8 cellular contexts compared by ENCODE assay signal in genomic region chr1:39575191-39576015, GRCh38. TPM values are rescaled to one million over a fixed set of nuclear protein-coding genes. Genes with fewer than 3 reads are reported as not detected.
DNase-seq lines count a peak whose midpoint lies in the region; ATAC-seq and TF ChIP-seq lines count a peak whose summit lies in the region.

No MANE protein-coding gene starts in this region.

- CTCF ChIA-PET in PC-9 (lab: Charles Lee): interaction anchor here (0.7 to 1.7 kb wide), 2 partner anchors 30 to 31 kb away, joined by 3 to 7 read pairs; no protein-coding TSS in a partner anchor

- H3K4me3 ChIP-seq in BLaER1 (peak overlapping the region; percentile 99), PC-9 (peak overlapping the region; percentile 76), fibroblast of the aortic adventitia (ENCODE audit: low read depth, low read length) (peak overlapping the region; percentile 84), thymus (ENCODE audit: low read length) (peak overlapping the region; percentile 98)

- H3K27ac Mint-ChIP-seq in nephron progenitor cell: peak overlapping the region; percentile 77

- H3K4me1 ChIP-seq in BLaER1 (peaks cover 30% of the 10 kb centered on the region), PC-9 (replicated peaks; ENCODE audit: insufficient read depth) (peaks cover 26% of the 10 kb centered on the region), thymus (ENCODE audit: control insufficient read depth, insufficient read depth, low read length) (peaks cover 14% of the 10 kb centered on the region)

- ATAC-seq in GM18873 (IDR thresholded peaks at IDR 0.05; ENCODE audit: low FRiP score, unreplicated experiment): no peak

- H3K27me3 ChIP-seq in BLaER1: no peaks in the 10 kb centered on the region
- H3K27me3 ChIP-seq in PC-9 (ENCODE audit: insufficient read depth, low read depth): no peaks in the 10 kb centered on the region
- H3K27me3 ChIP-seq in thymus (ENCODE audit: control insufficient read depth, insufficient read depth): no peaks in the 10 kb centered on the region

- H4K20me1 ChIP-seq in BLaER1 (peaks cover 57% of the 10 kb centered on the region), PC-9 (ENCODE audit: insufficient read depth) (peaks cover 53% of the 10 kb centered on the region)

- no peaks in the 10 kb centered on the region for H3K9me3 ChIP-seq in BLaER1
- H3K9me3 ChIP-seq in PC-9 (ENCODE audit: insufficient read depth, low read depth): no peaks in the 10 kb centered on the region
- H3K9me3 ChIP-seq in thymus (ENCODE audit: control insufficient read depth): no peaks in the 10 kb centered on the region

- H3K27me3 Mint-ChIP-seq in nephron progenitor cell (ENCODE audit: low read depth, poor library complexity): peaks cover 14% of the 10 kb centered on the region

- peaks cover 29% of the 10 kb centered on the region for H3K36me3 Mint-ChIP-seq in nephron progenitor cell (ENCODE audit: low read depth)

- peaks cover 62% of the 10 kb centered on the region for H3K79me2 ChIP-seq in PC-9 (ENCODE audit: low read depth)

- H3K27ac ChIP-seq in BLaER1: peak overlapping the region; percentile 97
- H3K27ac ChIP-seq in PC-9: 0 out of 2 replicates have a peak overlapping the region, but pooled peaks have one; percentile 39
- H3K27ac ChIP-seq in thymus (ENCODE audit: low read depth): peak overlapping the region; percentile 58

- intact Hi-C loops in PC-9 (cut with micrococcal nuclease; ENCODE audit: unreplicated experiment): loop anchor here (1.0 to 2.0 kb wide), 2 partner anchors 31 to 77 kb away; no protein-coding TSS in a partner anchor

- H3K4me1 Mint-ChIP-seq in nephron progenitor cell: peaks cover 38% of the 10 kb centered on the region

- peak overlapping the region; percentile 99 for H3K9ac ChIP-seq in BLaER1

- peak overlapping the region; percentile 92 for H3K4me3 Mint-ChIP-seq in nephron progenitor cell

- TF ChIP-seq CTCF in PC-9 (conservative IDR thresholded peaks at IDR 0.05) (no peak), fibroblast of the aortic adventitia (IDR thresholded peaks at IDR 0.05; ENCODE audit: insufficient read depth, low read length) (no peak), nephron progenitor cell (IDR thresholded peaks at IDR 0.05) (no peak)

- WGBS in thymus: 2% methylated on average over 48 of the region's 48 CpGs

- DNase-seq in HCEC 1CT: peak; percentile 41
- peak in 1 of 2 experiments; percentile 33 for DNase-seq in PC-9
- peak; percentile 28 for DNase-seq in activated T-helper 9 cell treated with anti-CD3 and anti-CD28 coated beads, Interleukin-2, amount 50 U/mL, for 16 hours (ENCODE audit: low read depth)
- DNase-seq in fibroblast of the aortic adventitia (ENCODE audit: low read depth): peak; percentile 57
- DNase-seq in nephron progenitor cell: peak; percentile 48

- no TSS peak for BruUV-seq in PC-9 (replicated peaks; lab: Mats Ljungman, UMichigan)

- H3K9me2 ChIP-seq in PC-9 (ENCODE audit: insufficient read depth): no peaks in the 10 kb centered on the region

- H3K4me2 ChIP-seq in BLaER1 (peak overlapping the region; percentile 98), PC-9 (peak overlapping the region; percentile 99)

- no peak overlapping the region; the same call in 1 of the 2 replicates for H2AFZ ChIP-seq in PC-9

- peaks cover 25% of the 10 kb centered on the region for H3F3A ChIP-seq in PC-9 (ENCODE audit: insufficient read depth, low read depth)

- H3K9me3 Mint-ChIP-seq in nephron progenitor cell: no peaks in the 10 kb centered on the region

- H3K36me3 ChIP-seq in BLaER1: peaks cover 52% of the 10 kb centered on the region
- peaks cover 41% of the 10 kb centered on the region for H3K36me3 ChIP-seq in PC-9 (ENCODE audit: low read depth)
- H3K36me3 ChIP-seq in thymus (ENCODE audit: control insufficient read depth, insufficient read depth): peaks cover 12% of the 10 kb centered on the region

- POLR2A ChIA-PET in PC-9 (lab: Charles Lee; ENCODE audit: unreplicated experiment): interaction anchor here (0.7 kb wide), 1 partner anchor 31 kb away, joined by 19 read pairs; no protein-coding TSS in a partner anchor

RNA-seq across cellular contexts. Expression of gene PABPC4, which starts 1.2 kb away (rescaled TPM):
- 500 and 561 TPM in 2 replicates for total RNA-seq in PC-9 (2021)
- 139 and 422 TPM in 2 replicates for total RNA-seq in fibroblast of the aortic adventitia (ENCODE audit: low replicate concordance)
- 122 TPM for polyA plus RNA-seq in thymus

Comparison
In these comparisons a context has a peak if more than half of its experiments do, and no peak if none do; other contexts are left out.
1. H3K27ac ChIP-seq: peak in every context shown above with its lines; median percentile 97 in BLaER1; 58 in thymus; 39 in PC-9.